1 cellular context compared by ENCODE assay signal in genomic region chr22:22460635-22461034, GRCh38.
TF ChIP-seq lines count a peak whose summit lies in the region.

No MANE protein-coding gene starts in this region.

TF ChIP-seq in GM23338, 12 proteins besides CTCF, POLR2A, EP300 and RAD21 (continued from another document):
- TF ChIP-seq, protein P1, sequence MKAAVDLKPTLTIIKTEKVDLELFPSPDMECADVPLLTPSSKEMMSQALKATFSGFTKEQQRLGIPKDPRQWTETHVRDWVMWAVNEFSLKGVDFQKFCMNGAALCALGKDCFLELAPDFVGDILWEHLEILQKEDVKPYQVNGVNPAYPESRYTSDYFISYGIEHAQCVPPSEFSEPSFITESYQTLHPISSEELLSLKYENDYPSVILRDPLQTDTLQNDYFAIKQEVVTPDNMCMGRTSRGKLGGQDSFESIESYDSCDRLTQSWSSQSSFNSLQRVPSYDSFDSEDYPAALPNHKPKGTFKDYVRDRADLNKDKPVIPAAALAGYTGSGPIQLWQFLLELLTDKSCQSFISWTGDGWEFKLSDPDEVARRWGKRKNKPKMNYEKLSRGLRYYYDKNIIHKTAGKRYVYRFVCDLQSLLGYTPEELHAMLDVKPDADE (IDR thresholded peaks at IDR 0.05): no peak
- TF ChIP-seq EZH2 (IDR thresholded peaks at IDR 0.05; ENCODE audit: low read depth, unreplicated experiment) (no peak), CREB1 (CRISPR knock-in tag; IDR thresholded peaks at IDR 0.05; ENCODE audit: low read depth) (no peak), NANOG (IDR thresholded peaks at IDR 0.05; ENCODE audit: borderline replicate concordance) (no peak), STAT1 (IDR thresholded peaks at IDR 0.05; ENCODE audit: unreplicated experiment) (no peak)
TF ChIP-seq in GM23338: peak in this region for 0.
